28 cellular contexts compared by ENCODE assay signal in genomic region chr10:43114743-43115611, GRCh38. TPM values are rescaled to one million over a fixed set of nuclear protein-coding genes. Genes with fewer than 3 reads are reported as not detected.
DNase-seq lines count a peak whose midpoint lies in the region; ATAC-seq, FAIRE-seq and TF ChIP-seq lines count a peak whose summit lies in the region.
"Had no signal": no experiment of that assay in that cellular context is flagged by ENCODE, and none has a peak within 500 bp of the region (broad histone marks: within the 10 kb centered on the region; RNA-seq: fewer than 3 reads in every experiment).

No MANE protein-coding gene starts in this region.

- no peaks in the 10 kb centered on the region for H3K79me2 ChIP-seq in K562 (ENCODE audit: control insufficient read depth, insufficient read depth, low read length)
- H3K79me2 ChIP-seq in mesendoderm (ENCODE audit: control insufficient read depth, insufficient read depth, low read length) = no peaks in the 10 kb centered on the region

- no peak overlapping the region for H3K4me2 ChIP-seq in A549
- no peak overlapping the region for H3K4me2 ChIP-seq in K562 (ENCODE audit: insufficient read depth, low read length)
- no peak overlapping the region for H3K4me2 ChIP-seq in mesendoderm (ENCODE audit: low read length)

- DNase-seq in A549 (ENCODE audit: low read depth in 1 of 2, low spot score in 1 of 2) (no peak), ELR (ENCODE audit: low read depth) (peak; percentile 34), K562 (ENCODE audit: extremely low read depth in 1 of 4, low spot score in 3 of 4) (no peak), mesendoderm (peak; percentile 4), NCI-H82 treated with DMSO at 0.1 percent for 48 hours (lab: John Stamatoyannopoulos, UW; ENCODE audit: unreplicated experiment) (no peak), D341Med (ENCODE audit: low spot score) (no peak), middle frontal gyrus (ENCODE audit: extremely low spot score, low spot score) (no peak)
- DNase-seq in activated T-helper 1 cell treated with anti-CD3 and anti-CD28 coated beads, Interleukin-12 subunit alpha, Interleukin-12 subunit beta, Interleukin-2, Interleukin-4 antibody, amounts not matched to agents 30 ng/mL and 10 ng/mL and 1 ng/mL, durations not matched to agents 14 hours and 24 hours and 36 hours (ENCODE audit: low spot score) = no peak
- DNase-seq: ACHN; activated CD4-positive, alpha-beta T cell treated with anti-CD3 and anti-CD28 coated beads for 4 hours; activated T-cell treated with anti-CD3 and anti-CD28 coated beads, Interleukin-2, amount 50 U/mL, for 48 hours; CD4-positive, alpha-beta T cell; effector memory CD8-positive, alpha-beta T cell; esophagus squamous epithelium; kidney glomerular epithelial cell; naive B cell; NCI-H1105; NCI-H2029 treated with DMSO at 0.1 percent for 48 hours; NCI-H226; NCI-H774; stimulated activated CD4-positive, alpha-beta T cell treated with anti-CD3 and anti-CD28 coated beads, Interleukin-4, amount 100 ng/mL, for 24 hours had no signal

- H3K4me3 ChIP-seq in A549 (no peak overlapping the region), K562 (no peak overlapping the region), mesendoderm (ENCODE audit: low read length) (no peak overlapping the region)
- H3K4me3 ChIP-seq: esophagus squamous epithelium, HAP-1, upper lobe of left lung had no signal

- intact Hi-C loops in K562 (cut with micrococcal nuclease) = loop anchor here (5.0 kb wide), 1 partner anchor 38 kb away; the partner anchor contains the start of gene RET
- intact Hi-C loops in activated T-helper 1 cell treated with anti-CD3 and anti-CD28 coated beads, Interleukin-12 subunit alpha, Interleukin-12 subunit beta, Interleukin-2, Interleukin-4 antibody, amounts not matched to agents 30 ng/mL and 10 ng/mL and 1 ng/mL, durations not matched to agents 14 hours and 24 hours and 36 hours (cut with micrococcal nuclease) = no loop called here

- no peak overlapping the region for H2BK5ac ChIP-seq in mesendoderm (ENCODE audit: low read length)

- no peaks in the 10 kb centered on the region for H3K36me3 ChIP-seq in K562 (ENCODE audit: control insufficient read depth, insufficient read depth, low read length)
- no peaks in the 10 kb centered on the region for H3K36me3 ChIP-seq in mesendoderm (ENCODE audit: control insufficient read depth, insufficient read depth, low read length)
- H3K36me3 ChIP-seq: esophagus squamous epithelium, HAP-1, upper lobe of left lung had no signal

- no peak overlapping the region for H3K18ac ChIP-seq in mesendoderm (ENCODE audit: low read length)

- H3K4me1 ChIP-seq in A549 (no peaks in the 10 kb centered on the region), K562 (replicated peaks in 1 of 2; ENCODE audit: control insufficient read depth in 2 of 2, insufficient read depth in 2 of 2, low read length in 2 of 2) (peaks cover 0 to 20% of the 10 kb centered on the region in 2 experiments; a peak in 2 of 5 replicates), mesendoderm (ENCODE audit: control insufficient read depth, low read depth, low read length) (no peaks in the 10 kb centered on the region)
- H3K4me1 ChIP-seq: HAP-1, upper lobe of left lung had no signal

- no peak overlapping the region for H3K27ac Mint-ChIP-seq in activated T-helper 1 cell treated with anti-CD3 and anti-CD28 coated beads, Interleukin-12 subunit alpha, Interleukin-12 subunit beta, Interleukin-2, Interleukin-4 antibody, amounts not matched to agents 30 ng/mL and 10 ng/mL and 1 ng/mL, durations not matched to agents 14 hours and 24 hours and 36 hours
- H3K27ac Mint-ChIP-seq: CD4-positive, alpha-beta T cell; effector memory CD8-positive, alpha-beta T cell; memory B cell had no signal

- FAIRE-seq in A549 (lab: Jason Lieb, UNC) (no peak), K562 (lab: Jason Lieb, UNC) (no peak)
- FAIRE-seq: G401.6, GM18507 had no signal

- H3K9me3 ChIP-seq in A549 = no peaks in the 10 kb centered on the region
- H3K9me3 ChIP-seq in K562 (replicated peaks; ENCODE audit: control insufficient read depth, insufficient read depth, low read depth, low read length) = no peaks in the 10 kb centered on the region
- H3K9me3 ChIP-seq: esophagus squamous epithelium, HAP-1, upper lobe of left lung had no signal

- H3K4me1 Mint-ChIP-seq in activated T-helper 1 cell treated with anti-CD3 and anti-CD28 coated beads, Interleukin-12 subunit alpha, Interleukin-12 subunit beta, Interleukin-2, Interleukin-4 antibody, amounts not matched to agents 30 ng/mL and 10 ng/mL and 1 ng/mL, durations not matched to agents 14 hours and 24 hours and 36 hours (ENCODE audit: low read depth) = peaks cover 22% of the 10 kb centered on the region

- H3K27me3 ChIP-seq in K562 (ENCODE audit: control insufficient read depth in 2 of 2, insufficient read depth in 2 of 2, low read length in 2 of 2) = peaks cover 22 to 84% of the 10 kb centered on the region in 2 experiments; a peak in 4 of 5 replicates
- no peaks in the 10 kb centered on the region for H3K27me3 ChIP-seq in mesendoderm (ENCODE audit: insufficient read depth, low read length, poor library complexity)
- H3K27me3 ChIP-seq: esophagus squamous epithelium, upper lobe of left lung had no signal

- TF ChIP-seq RAD21 in A549 (conservative IDR thresholded peaks at IDR 0.05 in 1 of 2, IDR thresholded peaks at IDR 0.05 in 1 of 2) = no peak
- TF ChIP-seq RAD21 in K562 (CRISPR knock-in tag; conservative IDR thresholded peaks at IDR 0.05 in 1 of 2, IDR thresholded peaks at IDR 0.05 in 1 of 2) = no peak

- H3K27ac ChIP-seq in A549 (no peak overlapping the region), K562 (ENCODE audit: extremely low read depth, low read depth, low read length) (no peak overlapping the region), mesendoderm (ENCODE audit: low read depth, low read length) (no peak overlapping the region)
- H3K27ac ChIP-seq: esophagus squamous epithelium, upper lobe of left lung had no signal

- TF ChIP-seq CTCF in A549 (IDR thresholded peaks at IDR 0.05) (no peak), K562 (IDR thresholded peaks at IDR 0.05 in 2 of 3, conservative IDR thresholded peaks at IDR 0.05 in 1 of 3; ENCODE audit: insufficient read depth in 2 of 3, low read depth in 1 of 3, low read length in 3 of 3) (peak in 1 of 3 experiments; percentile 10; a peak in 1 of 6 replicates)

- H2BK120ac ChIP-seq in mesendoderm (ENCODE audit: low read depth, low read length) = no peak overlapping the region

- H3K36me3 Mint-ChIP-seq in activated T-helper 1 cell treated with anti-CD3 and anti-CD28 coated beads, Interleukin-12 subunit alpha, Interleukin-12 subunit beta, Interleukin-2, Interleukin-4 antibody, amounts not matched to agents 30 ng/mL and 10 ng/mL and 1 ng/mL, durations not matched to agents 14 hours and 24 hours and 36 hours (ENCODE audit: low read depth) = no peaks in the 10 kb centered on the region
- H3K36me3 Mint-ChIP-seq: activated naive CD4-positive, alpha-beta T cell treated with anti-CD3 and anti-CD28 coated beads, Interleukin-2, amount 50 U/mL, for 72 hours; memory B cell; naive B cell had no signal

- TF ChIP-seq EP300 in A549 (IDR thresholded peaks at IDR 0.05) (no peak), K562 (IDR thresholded peaks at IDR 0.05; ENCODE audit: low read length) (no peak)

- H3K27me3 Mint-ChIP-seq in activated T-helper 1 cell treated with anti-CD3 and anti-CD28 coated beads, Interleukin-12 subunit alpha, Interleukin-12 subunit beta, Interleukin-2, Interleukin-4 antibody, amounts not matched to agents 30 ng/mL and 10 ng/mL and 1 ng/mL, durations not matched to agents 14 hours and 24 hours and 36 hours (ENCODE audit: insufficient read depth) = no peaks in the 10 kb centered on the region
- H3K27me3 Mint-ChIP-seq: CD4-positive, alpha-beta T cell; effector memory CD8-positive, alpha-beta T cell; memory B cell; naive B cell had no signal

- H3K56ac ChIP-seq in mesendoderm (ENCODE audit: low read length) = no peak overlapping the region

- no peak overlapping the region for H3K23ac ChIP-seq in mesendoderm (ENCODE audit: low read length)

- H4K5ac ChIP-seq in mesendoderm (ENCODE audit: low read length) = no peak overlapping the region

- no peak overlapping the region for H2AFZ ChIP-seq in K562 (ENCODE audit: low read depth, low read length)

- H3K9ac ChIP-seq in K562 (ENCODE audit: insufficient read depth in 1 of 2, low read depth in 2 of 2, low read length in 2 of 2) (no peak overlapping the region), mesendoderm (ENCODE audit: low read length) (no peak overlapping the region)

- H3K79me1 ChIP-seq in mesendoderm (ENCODE audit: low read length) = no peaks in the 10 kb centered on the region

- peaks cover 12% of the 10 kb centered on the region for H4K20me1 ChIP-seq in K562 (replicated peaks; ENCODE audit: control insufficient read depth, insufficient read depth, low read length)

- H4K8ac ChIP-seq in mesendoderm (ENCODE audit: low read depth, low read length) = no peak overlapping the region

- H3K9me1 ChIP-seq in K562 (ENCODE audit: control insufficient read depth, insufficient read depth, low read length) = no peaks in the 10 kb centered on the region

- POLR2A ChIA-PET in A549 (lab: Yijun Ruan, JAX) (no interaction called here), K562 (lab: Yijun Ruan, JAX) (interaction anchor here (0.6 kb wide), 2 partner anchors 30 to 347 kb away, joined by 3 to 4 read pairs; no protein-coding TSS in a partner anchor)

- TF ChIP-seq POLR2A in A549 (IDR thresholded peaks at IDR 0.05; ENCODE audit: low read length) (no peak), K562 (conservative IDR thresholded peaks at IDR 0.05) (no peak)

- H2AK5ac ChIP-seq in mesendoderm (ENCODE audit: low read length) = no peak overlapping the region

- no peaks in the 10 kb centered on the region for H3K9me3 Mint-ChIP-seq in activated T-helper 1 cell treated with anti-CD3 and anti-CD28 coated beads, Interleukin-12 subunit alpha, Interleukin-12 subunit beta, Interleukin-2, Interleukin-4 antibody, amounts not matched to agents 30 ng/mL and 10 ng/mL and 1 ng/mL, durations not matched to agents 14 hours and 24 hours and 36 hours
- H3K9me3 Mint-ChIP-seq: activated naive CD4-positive, alpha-beta T cell treated with anti-CD3 and anti-CD28 coated beads, Interleukin-2, amount 50 U/mL, for 72 hours; CD4-positive, alpha-beta T cell; effector memory CD8-positive, alpha-beta T cell; memory B cell; naive B cell had no signal

- no peak overlapping the region for H3K4ac ChIP-seq in mesendoderm (ENCODE audit: low read depth, low read length)

- no TSS peak for BruUV-seq in K562 (replicated peaks; lab: Mats Ljungman, UMichigan)

- CTCF ChIA-PET in A549 (lab: Yijun Ruan, JAX) = interaction anchor here (1.3 kb wide), 1 partner anchor 37 kb away, joined by 3 read pairs; no protein-coding TSS in a partner anchor
- CTCF ChIA-PET in K562 (lab: Yijun Ruan, JAX; ENCODE audit: low intra/inter-chr PET ratio) = no interaction called here

- no peak overlapping the region for H3K4me3 Mint-ChIP-seq in activated T-helper 1 cell treated with anti-CD3 and anti-CD28 coated beads, Interleukin-12 subunit alpha, Interleukin-12 subunit beta, Interleukin-2, Interleukin-4 antibody, amounts not matched to agents 30 ng/mL and 10 ng/mL and 1 ng/mL, durations not matched to agents 14 hours and 24 hours and 36 hours
- H3K4me3 Mint-ChIP-seq: CD4-positive, alpha-beta T cell; effector memory CD8-positive, alpha-beta T cell; memory B cell had no signal

- H2BK15ac ChIP-seq in mesendoderm (replicated peaks; ENCODE audit: low read depth) = no peak overlapping the region

- WGBS in A549 (ENCODE audit: missing lambda C conversion rate) = 54% methylated on average over 14 of the region's 17 CpGs
- under 1% methylated on average over 16 of the region's 17 CpGs for WGBS in K562 (ENCODE audit: insufficient coverage, low coverage, missing lambda C conversion rate)
- WGBS in mesendoderm (ENCODE audit: extremely low coverage, insufficient coverage, low lambda C conversion rate) = no CpG with 5 or more reads among the region's 17 CpGs

- in situ Hi-C loops in K562 (cut with MboI) = no loop called here

- ATAC-seq in A549 (peak; percentile 39 to 71; a peak in 4 of 6 replicates), K562 (peak; percentile 38)
- ATAC-seq: activated naive CD4-positive, alpha-beta T cell treated with anti-CD3 and anti-CD28 coated beads, Interleukin-2, amount 50 U/mL, for 72 hours; effector memory CD8-positive, alpha-beta T cell had no signal

RNA-seq across cellular contexts. Expression of gene CSGALNACT2, which starts 23.3 kb away (rescaled TPM):
- polyA plus RNA-seq in A549 (2011; rRNA removed) (24.1 and 29.9 TPM in 2 replicates), A549 (2017; fragmentation: RNase III; extraction: RNeasy Plus Mini Kit Qiagen cat#74134 plus additional on column Dnase treatment) (10.0 to 11.2 TPM (median 10.8 TPM) in 3 replicates), K562 (2011; rRNA removed) (4.1 and 7.3 TPM in 2 replicates), K562 (2014; fragmentation: Illumina TruSeq; extraction: Trizol) (6.8 and 7.1 TPM in 2 replicates), K562 (2014; fragmentation: Nextera tagmentation; extraction: Ambion mirVana) (1 to 10 TPM; 1.4 to 1.9 TPM), K562 (2014; rRNA removed) (5.1 and 5.5 TPM in 2 replicates)
- polyA plus RNA-seq in A549 (2012; cell fraction: cytosol; rRNA removed) = 5.3 and 5.4 TPM in 2 replicates
- polyA plus RNA-seq in A549 (2012; cell fraction: nucleus; rRNA removed) = 3.0 and 6.5 TPM in 2 replicates
- 9.7 and 11.2 TPM in 2 replicates for polyA minus RNA-seq in A549 (2011; rRNA and poly(A)+ RNA removed)
- total RNA-seq in K562 (2011; cell fraction: chromatin; rRNA removed; ENCODE audit: low replicate concordance) = 3.4 and 12.8 TPM in 2 replicates
- total RNA-seq in K562 (2011; cell fraction: nucleolus; rRNA removed) = 2.3 and 3.8 TPM in 2 replicates
- total RNA-seq in K562 (2011; cell fraction: nucleoplasm; rRNA removed) = 5.7 and 8.4 TPM in 2 replicates
- total RNA-seq in K562 (2014; rRNA removed) (2.9 and 3.3 TPM in 2 replicates), K562 (2014; rRNA removed; fragmentation: Illumina TruSeq; extraction: Trizol) (3.5 and 4.3 TPM in 2 replicates), K562 (2015; rRNA removed; fragmentation: Illumina TruSeq; extraction: Trizol) (2.6 and 3.3 TPM in 2 replicates), K562 (2021) (4.3 and 4.4 TPM in 2 replicates)
- polyA plus RNA-seq in K562 (2011; cell fraction: cytosol; rRNA removed) = 1.3 and 2.3 TPM in 2 replicates
- polyA plus RNA-seq in K562 (2011; cell fraction: nucleus; rRNA removed) = 5.2 and 6.5 TPM in 2 replicates
- polyA plus RNA-seq in K562 (2012) = 3.9 and 6.2 TPM in 2 replicates
- polyA minus RNA-seq in K562 (2011; rRNA and poly(A)+ RNA removed) = 5.2 and 7.4 TPM in 2 replicates
- polyA minus RNA-seq in K562 (2011; cell fraction: cytosol; rRNA and poly(A)+ RNA removed) = 1.1 and 2.1 TPM in 2 replicates
- polyA minus RNA-seq in K562 (2011; cell fraction: nucleus; rRNA and poly(A)+ RNA removed) = 2.3 and 2.8 TPM in 2 replicates
- 6.1 TPM for polyA plus RNA-seq in mesendoderm (2013, experiment 1 of 2)
- polyA plus RNA-seq in mesendoderm (2013, experiment 2 of 2) = 5.9 TPM
- 30.3 and 32.0 TPM in 2 replicates for total RNA-seq in activated T-helper 1 cell treated with anti-CD3 and anti-CD28 coated beads, Interleukin-12 subunit alpha, Interleukin-12 subunit beta, Interleukin-2, Interleukin-4 antibody, amounts not matched to agents 30 ng/mL and 10 ng/mL and 1 ng/mL, durations not matched to agents 14 hours and 24 hours and 36 hours

RNA-seq across cellular contexts. Expression of gene RET, which starts 38.1 kb away (rescaled TPM):
- polyA plus RNA-seq in A549 (2011; rRNA removed) = 0.08 and 0.20 TPM in 2 replicates
- polyA plus RNA-seq in A549 (2012; cell fraction: cytosol; rRNA removed) = 0.14 and 0.16 TPM in 2 replicates
- 0.49 and 0.56 TPM in 2 replicates for polyA plus RNA-seq in A549 (2012; cell fraction: nucleus; rRNA removed)
- 0.22 to 0.44 TPM (median 0.41 TPM) in 3 replicates for polyA plus RNA-seq in A549 (2017; fragmentation: RNase III; extraction: RNeasy Plus Mini Kit Qiagen cat#74134 plus additional on column Dnase treatment)
- 0.04 and 0.19 TPM in 2 replicates for polyA minus RNA-seq in A549 (2011; rRNA and poly(A)+ RNA removed)
- total RNA-seq in K562 (2011; cell fraction: chromatin; rRNA removed; ENCODE audit: low replicate concordance) = not detected in 2 replicates
- total RNA-seq in K562 (2011; cell fraction: nucleolus; rRNA removed) = not detected in 2 replicates
- total RNA-seq in K562 (2011; cell fraction: nucleoplasm; rRNA removed) = not detected in 2 replicates
- 0.05 TPM in 1 of 2 replicates, not detected in the other for total RNA-seq in K562 (2014; rRNA removed)
- total RNA-seq in K562 (2014; rRNA removed; fragmentation: Illumina TruSeq; extraction: Trizol) = not detected in 2 replicates
- not detected in 2 replicates for total RNA-seq in K562 (2015; rRNA removed; fragmentation: Illumina TruSeq; extraction: Trizol)
- total RNA-seq in K562 (2021) = 0.04 TPM in 1 of 2 replicates, not detected in the other
- polyA plus RNA-seq in K562 (2011; rRNA removed) = not detected in 2 replicates
- not detected in 2 replicates for polyA plus RNA-seq in K562 (2011; cell fraction: cytosol; rRNA removed)
- polyA plus RNA-seq in K562 (2011; cell fraction: nucleus; rRNA removed) = not detected in 2 replicates
- not detected in 2 replicates for polyA plus RNA-seq in K562 (2012)
- polyA plus RNA-seq in K562 (2014; fragmentation: Illumina TruSeq; extraction: Trizol) = not detected in 2 replicates
- not detected for polyA plus RNA-seq in K562 (2014; fragmentation: Nextera tagmentation; extraction: Ambion mirVana)
- polyA plus RNA-seq in K562 (2014; rRNA removed) = not detected in 2 replicates
- not detected in 2 replicates for polyA minus RNA-seq in K562 (2011; rRNA and poly(A)+ RNA removed)
- polyA minus RNA-seq in K562 (2011; cell fraction: cytosol; rRNA and poly(A)+ RNA removed) = not detected in 2 replicates
- not detected in 2 replicates for polyA minus RNA-seq in K562 (2011; cell fraction: nucleus; rRNA and poly(A)+ RNA removed)
- polyA plus RNA-seq in mesendoderm (2013, experiment 1 of 2) = 9.2 TPM
- polyA plus RNA-seq in mesendoderm (2013, experiment 2 of 2) = 9.2 TPM
- 0.27 and 0.31 TPM in 2 replicates for total RNA-seq in activated T-helper 1 cell treated with anti-CD3 and anti-CD28 coated beads, Interleukin-12 subunit alpha, Interleukin-12 subunit beta, Interleukin-2, Interleukin-4 antibody, amounts not matched to agents 30 ng/mL and 10 ng/mL and 1 ng/mL, durations not matched to agents 14 hours and 24 hours and 36 hours
- total RNA-seq: CD4-positive, alpha-beta T cell; LHCN-M2 had no signal

Comparison
In these comparisons a context has a peak if more than half of its experiments do, and no peak if none do; other contexts are left out.
1. DNase-seq: peak in ELR (single experiment) and mesendoderm (single experiment); none in A549 (0 of 2), K562 (0 of 4), NCI-H82 treated with DMSO at 0.1 percent for 48 hours (single experiment), D341Med (single experiment), middle frontal gyrus (single experiment) and activated T-helper 1 cell treated with anti-CD3 and anti-CD28 coated beads, Interleukin-12 subunit alpha, Interleukin-12 subunit beta, Interleukin-2, Interleukin-4 antibody, amounts not matched to agents 30 ng/mL and 10 ng/mL and 1 ng/mL, durations not matched to agents 14 hours and 24 hours and 36 hours (single experiment).